Comparison of ENCODE assay signal across 23 cellular contexts in the genomic region with DNA sequence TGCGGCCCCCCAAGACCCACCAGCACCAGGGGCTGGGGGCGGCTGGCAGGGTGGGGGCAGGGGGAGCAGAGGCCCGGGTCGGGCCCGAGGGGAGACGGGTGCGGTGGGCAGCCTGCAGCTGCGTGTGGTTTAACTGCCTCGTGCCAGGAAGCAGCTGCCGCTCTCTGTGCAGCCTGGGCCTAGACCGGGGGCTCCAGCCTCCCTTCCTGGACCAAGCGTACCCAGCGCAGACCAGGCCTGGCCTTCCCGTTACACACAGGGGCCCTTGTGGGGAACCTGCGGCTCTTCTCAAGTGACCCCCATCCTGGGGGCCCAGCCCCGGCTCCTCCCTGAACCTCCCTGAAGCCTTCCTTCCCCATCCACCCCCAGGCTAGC. TPM values are rescaled to one million over a fixed set of nuclear protein-coding genes. Genes with fewer than 3 reads are reported as not detected.
DNase-seq lines count a peak whose midpoint lies in the region; ATAC-seq and TF ChIP-seq lines count a peak whose summit lies in the region.
"Had no signal": no experiment of that assay in that cellular context is flagged by ENCODE, and none has a peak within 500 bp of the region (broad histone marks: within the 10 kb centered on the region; RNA-seq: fewer than 3 reads in every experiment).

No MANE protein-coding gene starts in this region.

- no peak for ATAC-seq in RWPE2 (ENCODE audit: low read depth)
- ATAC-seq: activated T-cell treated with anti-CD3 and anti-CD28 coated beads, Interleukin-2, amount 50 U/mL, for 4 hours; psoas muscle; stimulated activated effector memory CD8-positive, alpha-beta T cell treated with anti-CD3 and anti-CD28 coated beads, Interleukin-12 subunit alpha, Interleukin-12 subunit beta, amount 100 ng/mL, for 72 hours had no signal

- no peak overlapping the region for H3K4me3 Mint-ChIP-seq in chondrocyte (ENCODE audit: unreplicated experiment)
- H3K4me3 Mint-ChIP-seq: activated T-cell treated with anti-CD3 and anti-CD28 coated beads, Interleukin-2, amount 50 U/mL, for 4 hours; stimulated activated effector memory CD8-positive, alpha-beta T cell treated with anti-CD3 and anti-CD28 coated beads, Interleukin-12 subunit alpha, Interleukin-12 subunit beta, amount 100 ng/mL, for 72 hours had no signal

- WGBS in spleen, 5 donors = 32 to 43% (median 34%) methylated on average over 13 to 16 of the region's 16 CpGs

- no peaks in the 10 kb centered on the region for H3K9me3 ChIP-seq in KOPT-K1 (ENCODE audit: insufficient read depth, low read length, poor library complexity, severe bottlenecking)
- no peaks in the 10 kb centered on the region for H3K9me3 ChIP-seq in RWPE2 (ENCODE audit: severe bottlenecking)
- H3K9me3 ChIP-seq in spleen = no peaks in the 10 kb centered on the region
- H3K9me3 ChIP-seq: Caco-2, psoas muscle, SK-N-SH, thoracic aorta had no signal

- TF ChIP-seq CTCF in RWPE2 (IDR thresholded peaks at IDR 0.05; ENCODE audit: poor library complexity, severe bottlenecking) (no peak), spleen (IDR thresholded peaks at IDR 0.05 in 8 of 11, conservative IDR thresholded peaks at IDR 0.05 in 3 of 11) (no peak), chondrocyte (IDR thresholded peaks at IDR 0.05) (no peak)

- no peaks in the 10 kb centered on the region for H3K36me3 Mint-ChIP-seq in chondrocyte (ENCODE audit: low read depth)
- H3K36me3 Mint-ChIP-seq: stimulated activated effector memory CD8-positive, alpha-beta T cell treated with anti-CD3 and anti-CD28 coated beads, Interleukin-12 subunit alpha, Interleukin-12 subunit beta, amount 100 ng/mL, for 72 hours had no signal

- H3K36me3 ChIP-seq in KOPT-K1 (ENCODE audit: insufficient read depth, low read length) (no peaks in the 10 kb centered on the region), RWPE2 (ENCODE audit: low read depth) (no peaks in the 10 kb centered on the region), spleen (no peaks in the 10 kb centered on the region), H7 (replicated peaks; ENCODE audit: control insufficient read depth, insufficient read depth, low read length) (no peaks in the 10 kb centered on the region)
- H3K36me3 ChIP-seq: thoracic aorta had no signal

- H3K4me3 ChIP-seq in RWPE2 (ENCODE audit: severe bottlenecking) (no peak overlapping the region), spleen (no peak overlapping the region), H7 (ENCODE audit: insufficient read depth, low read depth, low read length) (no peak overlapping the region)
- H3K4me3 ChIP-seq: psoas muscle, thoracic aorta had no signal

- peak overlapping the region; percentile 96 for H3K27ac ChIP-seq in KOPT-K1 (ENCODE audit: low read depth, low read length, poor library complexity, severe bottlenecking)
- no peak overlapping the region for H3K27ac ChIP-seq in RWPE2 (ENCODE audit: poor library complexity, severe bottlenecking)
- H3K27ac ChIP-seq in spleen = peak overlapping the region in 1 of 8 donors; percentile 27
- H3K27ac ChIP-seq: psoas muscle, thoracic aorta had no signal

- no peak overlapping the region for H3K27ac Mint-ChIP-seq in chondrocyte (ENCODE audit: unreplicated experiment)
- H3K27ac Mint-ChIP-seq: stimulated activated effector memory CD8-positive, alpha-beta T cell treated with anti-CD3 and anti-CD28 coated beads, Interleukin-12 subunit alpha, Interleukin-12 subunit beta, amount 100 ng/mL, for 72 hours had no signal

- H3K27me3 ChIP-seq in RWPE2 (ENCODE audit: insufficient read depth, poor library complexity, severe bottlenecking) (no peaks in the 10 kb centered on the region), spleen (replicated peaks in 1 of 7) (peaks cover 0 to 24% (median 0%) of the 10 kb centered on the region in 7 donors), H7 (ENCODE audit: control insufficient read depth, insufficient read depth, low read length) (no peaks in the 10 kb centered on the region)

- H3K9me3 Mint-ChIP-seq in chondrocyte (ENCODE audit: low read depth) = no peaks in the 10 kb centered on the region
- H3K9me3 Mint-ChIP-seq: activated T-cell treated with anti-CD3 and anti-CD28 coated beads, Interleukin-2, amount 50 U/mL, for 4 hours; stimulated activated effector memory CD8-positive, alpha-beta T cell treated with anti-CD3 and anti-CD28 coated beads, Interleukin-12 subunit alpha, Interleukin-12 subunit beta, amount 100 ng/mL, for 72 hours had no signal

- H3K4me1 ChIP-seq in RWPE2 (ENCODE audit: insufficient read depth, poor library complexity, severe bottlenecking) (peaks cover 7% of the 10 kb centered on the region), spleen (peaks cover 0 to 68% (median 46%) of the 10 kb centered on the region in 6 donors)

- H3K4me1 Mint-ChIP-seq in chondrocyte (ENCODE audit: low read depth) = peaks cover 34% of the 10 kb centered on the region

- no peaks in the 10 kb centered on the region for H3K27me3 Mint-ChIP-seq in chondrocyte (ENCODE audit: low read depth)

- intact Hi-C loops in spleen (cut with DNase I; ENCODE audit: low total_unique reads) = no loop called here

- DNase-seq in GDM1 (lab: John Stamatoyannopoulos, UW) (peak; percentile 89), RWPE2 (ENCODE audit: low spot score) (peak; percentile 57), spleen (peak; percentile 82), chondrocyte (ENCODE audit: low spot score) (no peak), SIG-M5 (lab: John Stamatoyannopoulos, UW) (no peak), H7 (no peak)
- DNase-seq: activated naive CD4-positive, alpha-beta T cell; activated T-cell treated with anti-CD3 and anti-CD28 coated beads, Interleukin-2, amount 50 U/mL, for 4 hours; amniotic stem cell; Caco-2; DMS79 treated with DMSO at 0.1 percent for 48 hours; HCEC 1CT; Karpas-422; kidney; NCI-H1417; NCI-H510A; psoas muscle; SK-N-SH; stimulated activated CD4-positive, alpha-beta T cell treated with anti-CD3 and anti-CD28 coated beads, Interleukin-1b, Interleukin-23, amount 100 ng/mL, for 48 hours had no signal

- TF ChIP-seq POLR2A in spleen (IDR thresholded peaks at IDR 0.05) = no peak

RNA-seq across cellular contexts. Expression of gene INTS1, which starts 6.6 kb away (rescaled TPM):
- 10 to 100 TPM; 47.3 to 95.7 (median 79.0) TPM for total RNA-seq in spleen
- polyA plus RNA-seq in spleen = 100 to 1,000 TPM in 1 of 3 donors, 10 to 100 TPM in 2; 51.4 to 126 (median 80.3) TPM
- 74.8 to 94.4 TPM (median 80.4 TPM) in 3 replicates for total RNA-seq in chondrocyte
- total RNA-seq in H7 (2014; rRNA removed; shearing (Covaris generic)) = 71.8 and 78.7 TPM in 2 replicates

RNA-seq across cellular contexts. Expression of gene MAFK, which starts 19.7 kb away (rescaled TPM):
- total RNA-seq in spleen (10 to 100 TPM; 11.2 to 36.6 (median 27.0) TPM), chondrocyte (21.4 to 36.1 TPM (median 35.9 TPM) in 3 replicates)
- 10 to 100 TPM in 2 of 3 donors, 1 to 10 TPM in 1; 8.9 to 30.4 (median 10.3) TPM for polyA plus RNA-seq in spleen
- total RNA-seq in H7 (2014; rRNA removed; shearing (Covaris generic)) = 14.8 and 23.1 TPM in 2 replicates

RNA-seq across cellular contexts. Expression of gene TMEM184A, which starts 45.2 kb away (rescaled TPM):
- total RNA-seq in spleen (under 1 TPM in 3 of 7 donors, not detected in 4; 0.17 to 0.39 (median 0.28) TPM), chondrocyte (0.07 to 0.22 TPM (median 0.15 TPM) in 3 replicates)
- under 1 TPM; 0.09 to 0.26 (median 0.15) TPM for polyA plus RNA-seq in spleen
- total RNA-seq in H7 (2014; rRNA removed; shearing (Covaris generic)) = 0.74 and 1.2 TPM in 2 replicates
- total RNA-seq: skeletal muscle tissue had no signal

RNA-seq across cellular contexts. Expression of gene MICALL2, which starts 51.5 kb away (rescaled TPM):
- total RNA-seq in spleen (100 to 1,000 TPM in 3 of 7 donors, 10 to 100 TPM in 4; 36.3 to 182 (median 75.8) TPM), chondrocyte (44.5 to 56.9 TPM (median 45.2 TPM) in 3 replicates)
- polyA plus RNA-seq in spleen = 100 to 1,000 TPM in 2 of 3 donors, 10 to 100 TPM in 1; 74.1 to 361 (median 307) TPM
- total RNA-seq in H7 (2014; rRNA removed; shearing (Covaris generic)) = 5.2 and 7.6 TPM in 2 replicates

RNA-seq across cellular contexts. Expression of gene PSMG3, which starts 59.1 kb away (rescaled TPM):
- total RNA-seq in spleen = 10 to 100 TPM; 18.2 to 41.1 (median 23.0) TPM
- 10 to 100 TPM; 84.5 to 89.9 (median 86.7) TPM for polyA plus RNA-seq in spleen
- 29.9 to 31.9 TPM (median 31.7 TPM) in 3 replicates for total RNA-seq in chondrocyte
- 45.9 and 49.8 TPM in 2 replicates for total RNA-seq in H7 (2014; rRNA removed; shearing (Covaris generic))

Comparison
In these comparisons a context has a peak if more than half of its experiments do, and no peak if none do; other contexts are left out.
1. DNase-seq: peak in GDM1 (single experiment), RWPE2 (single experiment) and spleen (single experiment); none in chondrocyte (single experiment), SIG-M5 (single experiment) and H7 (single experiment).